Comparison of ENCODE assay signal across 8 cellular contexts in the genomic region with DNA sequence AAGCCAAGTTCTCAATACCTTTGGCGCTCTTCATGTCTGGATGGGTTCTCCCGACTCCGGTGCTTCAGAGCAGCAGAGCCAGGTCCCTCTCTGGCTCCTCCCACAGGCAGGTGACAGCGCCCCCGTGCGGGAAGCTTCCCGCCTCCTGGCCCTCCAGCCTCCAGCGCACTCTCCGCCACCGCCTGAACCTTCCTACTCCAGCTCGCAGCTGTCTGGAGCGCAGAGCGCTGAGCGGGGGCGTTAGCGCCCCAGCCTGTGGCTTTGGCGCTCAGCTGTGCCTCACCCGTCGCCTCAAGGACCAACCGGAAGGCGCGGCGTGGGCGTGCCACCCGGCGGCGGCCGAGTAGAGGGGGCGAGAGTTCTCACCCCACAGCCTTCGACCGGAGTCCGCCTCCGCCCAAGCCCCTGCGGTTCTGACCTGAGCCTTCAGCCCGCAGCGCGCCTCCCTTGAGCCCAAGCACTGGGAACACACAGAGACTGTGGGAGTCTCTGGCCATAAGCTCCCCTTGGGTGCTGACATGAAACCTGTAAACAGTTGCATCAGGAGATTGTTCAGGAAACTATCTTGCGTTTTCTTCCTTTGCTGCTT. TPM values are rescaled to one million over a fixed set of nuclear protein-coding genes. Genes with fewer than 3 reads are reported as not detected.
DNase-seq lines count a peak whose midpoint lies in the region; TF ChIP-seq lines count a peak whose summit lies in the region.

A gene with protein sequence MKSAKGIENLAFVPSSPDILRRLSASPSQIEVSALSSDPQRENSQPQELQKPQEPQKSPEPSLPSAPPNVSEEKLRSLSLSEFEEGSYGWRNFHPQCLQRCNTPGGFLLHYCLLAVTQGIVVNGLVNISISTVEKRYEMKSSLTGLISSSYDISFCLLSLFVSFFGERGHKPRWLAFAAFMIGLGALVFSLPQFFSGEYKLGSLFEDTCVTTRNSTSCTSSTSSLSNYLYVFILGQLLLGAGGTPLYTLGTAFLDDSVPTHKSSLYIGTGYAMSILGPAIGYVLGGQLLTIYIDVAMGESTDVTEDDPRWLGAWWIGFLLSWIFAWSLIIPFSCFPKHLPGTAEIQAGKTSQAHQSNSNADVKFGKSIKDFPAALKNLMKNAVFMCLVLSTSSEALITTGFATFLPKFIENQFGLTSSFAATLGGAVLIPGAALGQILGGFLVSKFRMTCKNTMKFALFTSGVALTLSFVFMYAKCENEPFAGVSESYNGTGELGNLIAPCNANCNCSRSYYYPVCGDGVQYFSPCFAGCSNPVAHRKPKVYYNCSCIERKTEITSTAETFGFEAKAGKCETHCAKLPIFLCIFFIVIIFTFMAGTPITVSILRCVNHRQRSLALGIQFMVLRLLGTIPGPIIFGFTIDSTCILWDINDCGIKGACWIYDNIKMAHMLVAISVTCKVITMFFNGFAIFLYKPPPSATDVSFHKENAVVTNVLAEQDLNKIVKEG (minus strand): TSS at position 56 of the 589 bp plus-strand sequence. CDS start 22 bp downstream, at position 34.

- BruUV-seq in Calu3 (replicated peaks; lab: Mats Ljungman, UMichigan): no TSS peak

- peaks cover 0 to 6% of the 10 kb centered on the region in 2 donors for H3K27me3 ChIP-seq in stomach smooth muscle (ENCODE audit: control insufficient read depth in 1 of 2, insufficient read depth in 2 of 2, low read length in 2 of 2)

- H3K4me1 Mint-ChIP-seq in Calu3 (ENCODE audit: low read depth, unreplicated experiment): peaks cover 20% of the 10 kb centered on the region

- peak within 1 kb of the TSS; percentile 97 for H3K4me3 Mint-ChIP-seq in Calu3 (ENCODE audit: low read depth, unreplicated experiment)

- H3K9ac ChIP-seq in stomach smooth muscle (ENCODE audit: low read length in 2 of 2): no peak within 1 kb of the TSS

- H3K27ac Mint-ChIP-seq in Calu3 (ENCODE audit: unreplicated experiment): peak within 1 kb of the TSS; percentile 9

- peaks cover 4% of the 10 kb centered on the region for H3K4me1 ChIP-seq in stomach smooth muscle (ENCODE audit: control insufficient read depth, insufficient read depth, low read length)

- H3K36me3 Mint-ChIP-seq in Calu3 (ENCODE audit: insufficient read depth, unreplicated experiment): peaks cover 20% of the 10 kb centered on the region

- H3K27me3 Mint-ChIP-seq in Calu3 (ENCODE audit: unreplicated experiment): no peaks in the 10 kb centered on the region

- no peaks in the 10 kb centered on the region for H3K9me3 ChIP-seq in stomach smooth muscle (ENCODE audit: control insufficient read depth in 2 of 2, low read length in 2 of 2)

- H3K4me3 ChIP-seq in stomach smooth muscle (ENCODE audit: low read length in 2 of 2): peak within 1 kb of the TSS; percentile 51 to 69

- DNase-seq in Calu3 (peak; percentile 98), GM20000 (ENCODE audit: low spot score) (peak; percentile 85), HS-5 (ENCODE audit: low read depth) (peak; percentile 13), OCI-M2 (lab: John Stamatoyannopoulos, UW; ENCODE audit: unreplicated experiment) (peak; percentile 42), germinal center (ENCODE audit: low spot score) (peak; percentile 69), non-pigmented ciliary epithelial cell (ENCODE audit: low read depth) (peak; percentile 9)
- DNase-seq in activated effector memory CD4-positive, alpha-beta T cell treated with anti-CD3 and anti-CD28 coated beads, Interleukin-2, amount 50 U/mL, for 16 hours: peak; percentile 87

- CTCF ChIA-PET in Calu3 (lab: Charles Lee): interaction anchor here (0.7 to 1.7 kb wide), 7 partner anchors 11 to 566 kb away, joined by 3 to 7 read pairs (median 4); no protein-coding TSS in a partner anchor

- intact Hi-C loops in Calu3 (cut with micrococcal nuclease; ENCODE audit: unreplicated experiment): no loop called here

- no peaks in the 10 kb centered on the region for H3K9me3 Mint-ChIP-seq in Calu3 (ENCODE audit: low read depth, unreplicated experiment)

- no peaks in the 10 kb centered on the region for H3K36me3 ChIP-seq in stomach smooth muscle (ENCODE audit: control insufficient read depth in 2 of 2, insufficient read depth in 2 of 2, low read length in 2 of 2)

- H3K27ac ChIP-seq in stomach smooth muscle (ENCODE audit: low read length): no peak within 1 kb of the TSS

- TF ChIP-seq CTCF in Calu3 (IDR thresholded peaks at IDR 0.05; ENCODE audit: unreplicated experiment) (peak; percentile 80), GM20000 (IDR thresholded peaks at IDR 0.05; ENCODE audit: extremely low read depth, missing control alignments) (peak; percentile 72)

RNA-seq across cellular contexts. Expression of the gene that starts here (rescaled TPM):
- total RNA-seq in Calu3 (2022): 3.4 and 4.4 TPM in 2 replicates

Comparison
In these comparisons a context has a peak if more than half of its experiments do, and no peak if none do; other contexts are left out.
1. DNase-seq: peak in every context shown above with its lines; median percentile 98 in Calu3; 87 in activated effector memory CD4-positive, alpha-beta T cell treated with anti-CD3 and anti-CD28 coated beads, Interleukin-2, amount 50 U/mL, for 16 hours; 85 in GM20000; 69 in germinal center; 42 in OCI-M2; 13 in HS-5; 9 in non-pigmented ciliary epithelial cell.